11 cellular contexts compared by ENCODE assay signal in genomic region chr6:57432162-57432561, GRCh38.
DNase-seq lines count a peak whose midpoint lies in the region; ATAC-seq, FAIRE-seq and TF ChIP-seq lines count a peak whose summit lies in the region.
"Had no signal": no experiment of that assay in that cellular context is flagged by ENCODE, and none has a peak within 500 bp of the region (broad histone marks: within the 10 kb centered on the region; RNA-seq: fewer than 3 reads in every experiment).

No MANE protein-coding gene starts in this region.

- H3K79me2 ChIP-seq in GM23338 (replicated peaks; ENCODE audit: insufficient read depth): peaks cover 5% of the 10 kb centered on the region

- peaks cover 7% of the 10 kb centered on the region for H3K27me3 Mint-ChIP-seq in GM23338 (ENCODE audit: insufficient read depth, low read depth, poor library complexity)
- no peaks in the 10 kb centered on the region for H3K27me3 Mint-ChIP-seq in memory B cell
- H3K27me3 Mint-ChIP-seq: brain had no signal

- H3K4me2 ChIP-seq in GM23338: no peak overlapping the region; the same call in 1 of the 2 replicates

- H3K4me1 Mint-ChIP-seq in GM23338: peaks cover 53% of the 10 kb centered on the region
- H3K4me1 Mint-ChIP-seq in memory B cell: peaks cover 27% of the 10 kb centered on the region

- no peaks in the 10 kb centered on the region for H3K9me2 ChIP-seq in GM23338 (ENCODE audit: insufficient read depth)

- H3K4me1 ChIP-seq in GM23338 (ENCODE audit: insufficient read depth): peaks cover 17% of the 10 kb centered on the region

- no peaks in the 10 kb centered on the region for H4K20me1 ChIP-seq in GM23338 (replicated peaks; ENCODE audit: insufficient read depth)

- no peaks in the 10 kb centered on the region for H3K36me3 ChIP-seq in GM23338 (ENCODE audit: insufficient read depth)
- H3K36me3 ChIP-seq: left ventricle myocardium inferior had no signal

- no peak for TF ChIP-seq CTCF in GM23338 (conservative IDR thresholded peaks at IDR 0.05; ENCODE audit: low read depth in 2 of 2)

- H3K27ac ChIP-seq in GM23338 (ENCODE audit: low read depth): no peak overlapping the region
- H3K27ac ChIP-seq: left ventricle myocardium inferior had no signal

- H3K27ac Mint-ChIP-seq in GM23338 (peak overlapping the region; percentile 77; the same call in 1 of the 2 replicates), memory B cell (peak overlapping the region; percentile 83)
- H3K27ac Mint-ChIP-seq: brain had no signal

- DNase-seq in AML-193 (lab: John Stamatoyannopoulos, UW) (peak; percentile 16 to 27), GM23338 (ENCODE audit: low spot score) (no peak), astrocyte of the hippocampus (ENCODE audit: low read depth, low spot score) (peak; percentile 14), memory B cell (ENCODE audit: low spot score in 2 of 2) (no peak), NCI-H774 (lab: John Stamatoyannopoulos, UW) (no peak), NCI-H2029 (lab: John Stamatoyannopoulos, UW) (no peak), NCI-H345 (lab: John Stamatoyannopoulos, UW) (no peak), GM19239 (ENCODE audit: insufficient read length, low spot score) (no peak)
- DNase-seq: left ventricle myocardium inferior, SHP77 treated with DMSO at 0.1 percent for 48 hours had no signal

- no peak overlapping the region for H3K4me3 ChIP-seq in GM23338
- H3K4me3 ChIP-seq: left ventricle myocardium inferior had no signal

- peaks cover 2% of the 10 kb centered on the region; the same call in 1 of the 3 replicates for H3K36me3 Mint-ChIP-seq in GM23338 (ENCODE audit: low read depth)
- H3K36me3 Mint-ChIP-seq in memory B cell: peaks cover 3% of the 10 kb centered on the region
- H3K36me3 Mint-ChIP-seq: brain had no signal

- FAIRE-seq in GM19239 (lab: Jason Lieb, UNC): no peak

- ATAC-seq in GM23338 (no peak), memory B cell (ENCODE audit: low read depth) (no peak)

- no peaks in the 10 kb centered on the region for H3K27me3 ChIP-seq in GM23338 (ENCODE audit: insufficient read depth)

- H3K9me3 Mint-ChIP-seq in GM23338 (no peaks in the 10 kb centered on the region), memory B cell (no peaks in the 10 kb centered on the region)
- H3K9me3 Mint-ChIP-seq: brain had no signal

- H3K4me3 Mint-ChIP-seq in GM23338 (no peak overlapping the region), memory B cell (no peak overlapping the region)
- H3K4me3 Mint-ChIP-seq: brain had no signal

- H2AFZ ChIP-seq in GM23338: no peak overlapping the region

- H3F3A ChIP-seq in GM23338 (replicated peaks; ENCODE audit: low read depth): no peaks in the 10 kb centered on the region

TF ChIP-seq in GM23338, 12 proteins besides CTCF, POLR2A, EP300 and RAD21 (continues in another document):
- TF ChIP-seq EZH2 (IDR thresholded peaks at IDR 0.05; ENCODE audit: low read depth, unreplicated experiment) (no peak), ZNF331 (CRISPR knock-in tag; IDR thresholded peaks at IDR 0.05; ENCODE audit: low read depth) (no peak), ETS1 (IDR thresholded peaks at IDR 0.05) (no peak), ZNF114 (CRISPR knock-in tag; IDR thresholded peaks at IDR 0.05) (no peak), EZH2phosphoT487 (IDR thresholded peaks at IDR 0.05; ENCODE audit: unreplicated experiment) (no peak), NANOG (IDR thresholded peaks at IDR 0.05; ENCODE audit: borderline replicate concordance) (no peak), ZNF462 (CRISPR knock-in tag; IDR thresholded peaks at IDR 0.05) (no peak), JUNB (IDR thresholded peaks at IDR 0.05; ENCODE audit: unreplicated experiment) (no peak), STAT1 (IDR thresholded peaks at IDR 0.05; ENCODE audit: unreplicated experiment) (no peak), REST (IDR thresholded peaks at IDR 0.05; ENCODE audit: unreplicated experiment) (no peak)

Comparison
In these comparisons a context has a peak if more than half of its experiments do, and no peak if none do; other contexts are left out.
1. DNase-seq: peak in AML-193 (2 of 2) and astrocyte of the hippocampus (single experiment); none in GM23338 (single experiment), memory B cell (0 of 2), NCI-H774 (single experiment), NCI-H2029 (single experiment), NCI-H345 (single experiment) and GM19239 (single experiment).